Comparison of ENCODE assay signal across 27 cellular contexts in the genomic region with DNA sequence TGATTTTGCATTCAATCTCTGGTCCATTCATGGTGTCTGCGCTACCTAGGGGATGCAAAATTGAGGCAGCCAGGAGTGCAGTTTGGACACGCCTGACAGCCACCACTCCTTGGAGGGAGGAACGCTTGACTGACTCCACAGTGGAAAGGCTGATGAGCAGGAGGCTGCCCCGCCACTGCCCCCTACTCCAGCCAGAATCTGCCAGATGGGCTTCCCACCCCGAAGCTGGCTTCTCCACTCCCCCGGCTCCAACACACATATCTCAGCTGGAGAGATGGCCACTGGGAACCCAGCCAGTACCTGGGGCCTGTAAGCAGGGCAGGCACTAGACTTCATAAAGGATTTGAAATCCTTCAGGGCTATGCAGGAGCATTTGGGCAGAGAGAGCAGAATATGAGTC. TPM values are rescaled to one million over a fixed set of nuclear protein-coding genes. Genes with fewer than 3 reads are reported as not detected.
"Had no signal": no experiment of that assay in that cellular context is flagged by ENCODE, and none has a peak within 500 bp of the region (broad histone marks: within the 10 kb centered on the region; RNA-seq: fewer than 3 reads in every experiment).

No MANE protein-coding gene starts in this region.

- H3K4me1 ChIP-seq: breast epithelium, left lung, pancreas, psoas muscle, sigmoid colon, suprapubic skin, tibial artery, upper lobe of right lung had no signal

- H3K27me3 ChIP-seq: pancreas had no signal

- ATAC-seq: activated CD4-positive, alpha-beta T cell treated with anti-CD3 and anti-CD28 coated beads for 36 hours; activated CD8-positive, alpha-beta memory T cell treated with anti-CD3 and anti-CD28 coated beads, Interleukin-2, amount 10 ng/mL, durations not matched to agents 7 days and 5 days; activated CD8-positive, alpha-beta T cell treated with anti-CD3 and anti-CD28 coated beads, Interleukin-2, amount 10 ng/mL, durations not matched to agents 7 days and 5 days; activated naive CD8-positive, alpha-beta T cell treated with anti-CD3 and anti-CD28 coated beads, Interleukin-2, amount 50 U/mL, for 24 hours; esophagus mucosa; left lung; mucosa of descending colon; pancreas; upper lobe of right lung had no signal

- H3K4me3 ChIP-seq: breast epithelium, left lung, lung, mucosa of descending colon, pancreas, psoas muscle, sigmoid colon, suprapubic skin, tibial artery, upper lobe of right lung had no signal

- H3K36me3 ChIP-seq: breast epithelium, left lung, pancreas, sigmoid colon, suprapubic skin, tibial artery, upper lobe of right lung had no signal

- H3K27ac ChIP-seq: breast epithelium, left lung, pancreas, psoas muscle, sigmoid colon, suprapubic skin, tibial artery, upper lobe of right lung had no signal

- H3K9me3 ChIP-seq: breast epithelium, left lung, mucosa of descending colon, pancreas, psoas muscle, sigmoid colon, suprapubic skin, tibial artery, upper lobe of right lung had no signal

- DNase-seq: activated CD4-positive, alpha-beta T cell treated with anti-CD3 and anti-CD28 coated beads for 36 hours; activated CD4-positive, CD25-positive, alpha-beta regulatory T cell; activated CD8-positive, alpha-beta memory T cell treated with anti-CD3 and anti-CD28 coated beads, Interleukin-2, amount 10 ng/mL, durations not matched to agents 7 days and 5 days; activated CD8-positive, alpha-beta T cell treated with anti-CD3 and anti-CD28 coated beads, Interleukin-2, amount 10 ng/mL, durations not matched to agents 7 days and 5 days; activated naive CD8-positive, alpha-beta T cell treated with anti-CD3 and anti-CD28 coated beads, Interleukin-2, amount 50 U/mL, for 24 hours; activated T-cell treated with anti-CD3 and anti-CD28 coated beads, Interleukin-2, amount 50 U/mL, for 48 hours; amygdala; central memory CD4-positive, alpha-beta T cell; foreskin fibroblast; head of caudate nucleus; hypothalamus; kidney glomerular epithelial cell; left lung; mucosa of descending colon; psoas muscle; sigmoid colon; small intestine; stimulated activated CD4-positive, alpha-beta T cell treated with anti-CD3 and anti-CD28 coated beads, Interleukin-1b, Interleukin-23, amount 100 ng/mL, for 48 hours; stimulated activated naive CD4-positive, alpha-beta T cell; tibial artery; upper lobe of right lung had no signal

RNA-seq across cellular contexts. Expression of gene NNAT, which starts 58.0 kb away (rescaled TPM):
- total RNA-seq: activated CD8-positive, alpha-beta memory T cell treated with anti-CD3 and anti-CD28 coated beads, Interleukin-2, amount 10 ng/mL, durations not matched to agents 7 days and 5 days; activated T-helper 2 cell treated with anti-CD3 and anti-CD28 coated beads, Interferon-gamma antibody, Interleukin-2, Interleukin-4, amounts not matched to agents 10 μg/mL and 5 μg/mL and 100 μg/mL, durations not matched to agents 14 hours and 24 hours and 36 hours had no signal
